ENCODE assay signal across 11 cellular contexts in genomic region chr12:52851787-52852186, GRCh38. TPM values are rescaled to one million over a fixed set of nuclear protein-coding genes. Genes with fewer than 3 reads are reported as not detected.
"Had no signal": no experiment of that assay in that cellular context is flagged by ENCODE, and none has a peak within 500 bp of the region (broad histone marks: within the 10 kb centered on the region; RNA-seq: fewer than 3 reads in every experiment).

No MANE protein-coding gene starts in this region.

- H3K9ac ChIP-seq: KMS-11 had no signal

- H3K4me2 ChIP-seq: KMS-11 had no signal

- ATAC-seq: HepG2, K562 had no signal

- DNase-seq: IMR-90, KBM-7, KG1 had no signal

- FAIRE-seq: HepG2, HTR-8/SVneo, K562 had no signal

- H3K36me3 Mint-ChIP-seq: IgD-negative memory B cell had no signal

- H3K4me3 ChIP-seq: K562 had no signal

- H3K27ac ChIP-seq: HL-60, KMS-11 had no signal

RNA-seq across cellular contexts. Expression of gene KRT78, which starts 3.0 kb away (rescaled TPM):
- total RNA-seq: HepG2, HT-29, HT1080, IMR-90, K562 had no signal
- polyA plus RNA-seq: HepG2, IgD-negative memory B cell, IMR-90, K562 had no signal

RNA-seq across cellular contexts. Expression of gene KRT79, which starts 17.7 kb away (rescaled TPM):
- total RNA-seq: HepG2, HT-29 had no signal
- polyA plus RNA-seq: IgD-negative memory B cell had no signal

RNA-seq across cellular contexts. Expression of gene KRT4, which starts 37.9 kb away (rescaled TPM):
- total RNA-seq: HepG2, HT-29, HT1080, K562 had no signal
- polyA plus RNA-seq: HepG2, IgD-negative memory B cell, K562 had no signal

RNA-seq across cellular contexts. Expression of gene KRT8, which starts 53.1 kb away (rescaled TPM):
- polyA plus RNA-seq: IgD-negative memory B cell had no signal

RNA-seq across cellular contexts. Expression of gene KRT3, which starts 55.9 kb away (rescaled TPM):
- total RNA-seq: HepG2, HT-29, IMR-90, K562 had no signal
- polyA plus RNA-seq: HepG2, IgD-negative memory B cell, IMR-90, K562 had no signal
